Comparison of ENCODE assay signal across 8 cellular contexts in the genomic region with DNA sequence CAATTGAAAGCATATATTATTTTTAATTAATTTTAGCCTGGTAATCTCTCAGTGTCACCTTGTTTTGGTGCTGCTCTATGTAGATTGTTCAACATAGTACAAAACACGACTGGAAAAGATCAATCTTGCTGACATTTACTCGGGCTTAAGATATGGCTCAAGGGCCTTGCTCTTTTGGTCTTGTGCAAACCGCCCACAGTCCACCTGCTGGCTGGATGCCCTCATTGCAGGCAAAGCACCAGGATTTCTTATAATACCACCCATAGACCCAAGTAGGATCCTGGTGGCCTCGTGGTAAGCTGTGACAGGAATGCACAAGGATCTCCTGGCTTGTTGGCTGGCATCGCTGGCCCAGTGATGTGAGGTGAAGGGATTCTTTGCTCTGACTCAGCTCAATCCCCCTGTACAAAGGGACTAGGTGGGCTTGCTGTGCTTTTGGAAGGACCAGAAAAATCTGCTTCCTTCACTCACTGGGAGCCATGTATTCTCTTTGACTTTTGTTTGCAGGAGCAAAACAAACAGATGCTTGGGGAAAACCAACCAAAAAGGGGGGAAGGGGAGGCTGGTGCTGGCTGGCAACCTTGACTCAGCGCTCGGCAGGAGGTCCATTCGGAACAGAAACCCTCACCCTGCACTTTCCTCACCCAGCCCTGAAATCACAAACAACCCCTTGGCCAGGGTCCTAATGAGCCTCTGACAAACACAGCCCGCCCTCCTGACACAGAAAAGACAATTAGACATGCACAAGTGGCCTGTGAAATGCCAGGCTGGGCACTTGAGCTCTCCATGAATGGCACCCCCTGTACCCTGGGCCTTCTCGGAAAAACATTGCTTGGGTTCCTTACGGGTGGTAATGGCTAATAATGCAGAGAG. TPM values are rescaled to one million over a fixed set of nuclear protein-coding genes. Genes with fewer than 3 reads are reported as not detected.
DNase-seq lines count a peak whose midpoint lies in the region; ATAC-seq, FAIRE-seq and TF ChIP-seq lines count a peak whose summit lies in the region.

No MANE protein-coding gene starts in this region.

- FAIRE-seq in small intestine (lab: Jason Lieb, UNC): no peak

- H3K27me3 ChIP-seq in small intestine (ENCODE audit: control insufficient read depth in 2 of 2, insufficient read depth in 2 of 2, low read length in 2 of 2): no peaks in the 10 kb centered on the region

- 56 to 69% (median 63%) methylated on average over 11 of the region's 11 CpGs for WGBS in small intestine, 3 donors

- H3K4me3 ChIP-seq in NB4 (ENCODE audit: low read depth, low read length) (no peak overlapping the region), small intestine (ENCODE audit: low read depth in 1 of 2, low read length in 2 of 2) (no peak overlapping the region)

- ATAC-seq in left cardiac atrium (no peak), GM19023 (IDR thresholded peaks at IDR 0.05; ENCODE audit: unreplicated experiment) (no peak), GM21381 (IDR thresholded peaks at IDR 0.05; ENCODE audit: unreplicated experiment) (no peak)

- no peak overlapping the region for H3K27ac ChIP-seq in small intestine (ENCODE audit: low read depth in 1 of 2, low read length in 1 of 2)

- DNase-seq in Daoy (ENCODE audit: low read depth) (peak; percentile 79), NB4 (ENCODE audit: low read depth) (peak; percentile 81), SK-N-DZ (ENCODE audit: low spot score) (peak; percentile 78), left cardiac atrium (peak; percentile 56), small intestine (peak; percentile 68)
- DNase-seq in activated naive CD4-positive, alpha-beta T cell treated with Interleukin-2 at 50 U/mL for 16 hours: peak; percentile 80

- no peaks in the 10 kb centered on the region for H3K36me3 ChIP-seq in small intestine (ENCODE audit: control insufficient read depth in 2 of 2, insufficient read depth in 2 of 2, low read length in 2 of 2)

- peak; percentile 86 for TF ChIP-seq CTCF in NB4 (IDR thresholded peaks at IDR 0.05; ENCODE audit: low read depth, low read length)

- no peaks in the 10 kb centered on the region for H3K9me3 ChIP-seq in small intestine (ENCODE audit: control insufficient read depth, low read depth)

- intact Hi-C loops in left cardiac atrium (cut with DNase I): loop anchor here in 1 of 2 donors (10.0 kb wide), 1 partner anchor 85 kb away; no protein-coding TSS in a partner anchor

- H3K4me1 ChIP-seq in small intestine (ENCODE audit: control insufficient read depth in 2 of 2, insufficient read depth in 1 of 2, low read depth in 1 of 2, low read length in 1 of 2): no peaks in the 10 kb centered on the region

- no peak for TF ChIP-seq POLR2A in NB4 (IDR thresholded peaks at IDR 0.05; ENCODE audit: extremely low read depth, insufficient read length)

RNA-seq across cellular contexts. Expression of gene MED9, which starts 36.6 kb away (rescaled TPM):
- 11.9 and 13.4 TPM in 2 replicates for total RNA-seq in Daoy (2014; rRNA removed; shearing (Covaris generic))
- polyA plus RNA-seq in SK-N-DZ (2014; cell fraction: cytosol; rRNA removed): 24.2 and 33.6 TPM in 2 replicates
- 15.3 and 19.8 TPM in 2 replicates for polyA plus RNA-seq in SK-N-DZ (2014; cell fraction: nucleus; rRNA removed)
- total RNA-seq in left cardiac atrium: 10 to 100 TPM; 26.8 to 35.1 TPM
- polyA plus RNA-seq in small intestine: 10 to 100 TPM; 11.6 to 17.4 (median 16.3) TPM

RNA-seq across cellular contexts. Expression of gene RASD1, which starts 56.0 kb away (rescaled TPM):
- total RNA-seq in Daoy (2014; rRNA removed; shearing (Covaris generic)): 0.46 TPM in 1 of 2 replicates, not detected in the other
- polyA plus RNA-seq in SK-N-DZ (2014; cell fraction: cytosol; rRNA removed): 0.24 and 0.74 TPM in 2 replicates
- polyA plus RNA-seq in SK-N-DZ (2014; cell fraction: nucleus; rRNA removed): 0.58 and 2.5 TPM in 2 replicates
- 10 to 100 TPM; 35.3 to 55.1 TPM for total RNA-seq in left cardiac atrium
- 10 to 100 TPM in 1 of 3 donors, 1 to 10 TPM in 2; 4.9 to 11.4 (median 7.6) TPM for polyA plus RNA-seq in small intestine

Comparison
In these comparisons a context has a peak if more than half of its experiments do, and no peak if none do; other contexts are left out.
1. RNA of gene RASD1, which starts 56.0 kb away (total RNA-seq): 35.3 to 55.1 TPM in left cardiac atrium; 0.46 TPM in Daoy; every median in the first group is over 10 times any median in the second.
2. Peak in every context shown above with its lines, with median percentiles within 50 percentile points of each other: DNase-seq.